14 cellular contexts compared by ENCODE assay signal in genomic region chr12:117042171-117042809, GRCh38. TPM values are rescaled to one million over a fixed set of nuclear protein-coding genes. Genes with fewer than 3 reads are reported as not detected.
A peak's percentile ranks its signal among the peaks of the same experiment; 100 is the strongest.
DNase-seq lines count a peak whose midpoint lies in the region; ATAC-seq and TF ChIP-seq lines count a peak whose summit lies in the region.
"Had no signal": no experiment of that assay in that cellular context is flagged by ENCODE, and none has a peak within 500 bp of the region (broad histone marks: within the 10 kb centered on the region; RNA-seq: fewer than 3 reads in every experiment).

No MANE protein-coding gene starts in this region.

- H3K36me3 Mint-ChIP-seq in naive thymus-derived CD4-positive, alpha-beta T cell: no peaks in the 10 kb centered on the region
- H3K36me3 Mint-ChIP-seq: mesothelial cell of epicardium had no signal

- no peaks in the 10 kb centered on the region for H3K9me2 ChIP-seq in SK-N-SH

- H3K9me3 ChIP-seq in MG63 (no peaks in the 10 kb centered on the region), SK-N-SH (no peaks in the 10 kb centered on the region)
- H3K9me3 ChIP-seq in naive thymus-derived CD4-positive, alpha-beta T cell (ENCODE audit: control insufficient read depth in 2 of 3, low read length in 3 of 3): no peaks in the 10 kb centered on the region

- H3K27me3 ChIP-seq in MG63 (no peaks in the 10 kb centered on the region), SK-N-SH (ENCODE audit: insufficient read depth) (no peaks in the 10 kb centered on the region)
- H3K27me3 ChIP-seq in naive thymus-derived CD4-positive, alpha-beta T cell (ENCODE audit: control insufficient read depth in 2 of 2, insufficient read depth in 2 of 2, low read length in 2 of 2): no peaks in the 10 kb centered on the region

- H3K9me3 Mint-ChIP-seq in naive thymus-derived CD4-positive, alpha-beta T cell: peaks cover 0 to 1% (median 0%) of the 10 kb centered on the region in 11 donors
- H3K9me3 Mint-ChIP-seq: activated naive CD8-positive, alpha-beta T cell treated with anti-CD3 and anti-CD28 coated beads, Interleukin-2, amount 10 ng/mL, durations not matched to agents 7 days and 5 days; dendritic cell treated with granulocyte-macrophage colony-stimulating factor and Interleukin-4, amounts not matched to agents 40 ng/mL and 50 ng/mL, for 4 days; mesothelial cell of epicardium had no signal

- H3K9ac ChIP-seq in SK-N-SH: no peak overlapping the region

- no peak for TF ChIP-seq RAD21 in SK-N-SH (IDR thresholded peaks at IDR 0.05; ENCODE audit: low read length)

- 91% methylated on average over 16 of the region's 21 CpGs for WGBS in SK-N-SH (ENCODE audit: low lambda C conversion rate)

- H3K4me1 Mint-ChIP-seq in naive thymus-derived CD4-positive, alpha-beta T cell: peaks cover 0 to 2% (median 0%) of the 10 kb centered on the region in 7 donors

- no peaks in the 10 kb centered on the region for H3F3A ChIP-seq in SK-N-SH (replicated peaks; ENCODE audit: insufficient read depth)

- POLR2A ChIA-PET in naive thymus-derived CD4-positive, alpha-beta T cell (lab: Charles Lee): no interaction called here
- POLR2A ChIA-PET in SK-N-SH (lab: Yijun Ruan, JAX): no interaction called here

- CTCF ChIA-PET in naive thymus-derived CD4-positive, alpha-beta T cell (lab: Charles Lee): no interaction called here
- CTCF ChIA-PET in SK-N-SH (lab: Yijun Ruan, JAX): interaction anchor here (1.4 kb wide), 1 partner anchor 808 kb away, joined by 3 read pairs; no protein-coding TSS in a partner anchor

- no peaks in the 10 kb centered on the region for H3K4me1 ChIP-seq in naive thymus-derived CD4-positive, alpha-beta T cell (ENCODE audit: control insufficient read depth in 2 of 2, insufficient read depth in 2 of 2, low read length in 2 of 2)
- peaks cover 0 to 13% of the 10 kb centered on the region in 2 experiments; a peak in 1 of 4 replicates for H3K4me1 ChIP-seq in SK-N-SH (ENCODE audit: control insufficient read depth in 1 of 2, insufficient read depth in 2 of 2, low read depth in 1 of 2, low read length in 1 of 2)

- intact Hi-C loops in naive thymus-derived CD4-positive, alpha-beta T cell (cut with micrococcal nuclease): no loop called here

- TF ChIP-seq CTCF in fibroblast of the aortic adventitia (IDR thresholded peaks at IDR 0.05; ENCODE audit: insufficient read depth, low read length): no peak
- TF ChIP-seq CTCF in SK-N-SH (IDR thresholded peaks at IDR 0.05): no peak

- H3K79me2 ChIP-seq in SK-N-SH (ENCODE audit: insufficient read depth): no peaks in the 10 kb centered on the region

- no peak overlapping the region for H3K4me3 Mint-ChIP-seq in naive thymus-derived CD4-positive, alpha-beta T cell
- H3K4me3 Mint-ChIP-seq: activated naive CD8-positive, alpha-beta T cell treated with anti-CD3 and anti-CD28 coated beads, Interleukin-2, amount 10 ng/mL, durations not matched to agents 7 days and 5 days; dendritic cell treated with granulocyte-macrophage colony-stimulating factor and Interleukin-4, amounts not matched to agents 40 ng/mL and 50 ng/mL, for 4 days; mesothelial cell of epicardium had no signal

- DNase-seq in CMK (ENCODE audit: low read depth) (peak; percentile 99), MG63 (peak; percentile 20), fibroblast of the aortic adventitia (ENCODE audit: low read depth) (peak; percentile 35), KG1 (lab: John Stamatoyannopoulos, UW) (no peak), SK-N-SH (no peak)
- DNase-seq in naive thymus-derived CD4-positive, alpha-beta T cell: no peak
- no peak for DNase-seq in activated CD8-positive, alpha-beta memory T cell treated with anti-CD3 and anti-CD28 coated beads, Interleukin-2, amount 50 U/mL, for 4 hours
- DNase-seq: activated naive CD8-positive, alpha-beta T cell treated with anti-CD3 and anti-CD28 coated beads, Interleukin-2, amount 10 ng/mL, durations not matched to agents 7 days and 5 days; NCI-H187 treated with DMSO at 0.1 percent for 48 hours; NK-92 treated with Interleukin-12 subunit alpha and Interleukin-12 subunit beta, amount 100 ng/mL, for 24 hours had no signal

- H3K36me3 ChIP-seq in MG63: no peaks in the 10 kb centered on the region
- H3K36me3 ChIP-seq in naive thymus-derived CD4-positive, alpha-beta T cell (ENCODE audit: control insufficient read depth in 2 of 3, insufficient read depth in 3 of 3, low read length in 3 of 3): no peaks in the 10 kb centered on the region
- no peaks in the 10 kb centered on the region for H3K36me3 ChIP-seq in SK-N-SH (replicated peaks in 1 of 2; ENCODE audit: control insufficient read depth in 1 of 2, insufficient read depth in 2 of 2, low read length in 1 of 2)

- no peak overlapping the region for H3K4me3 ChIP-seq in MG63
- no peak overlapping the region for H3K4me3 ChIP-seq in fibroblast of the aortic adventitia (ENCODE audit: low read depth, low read length)
- H3K4me3 ChIP-seq in naive thymus-derived CD4-positive, alpha-beta T cell (ENCODE audit: low read length): no peak overlapping the region
- no peak overlapping the region for H3K4me3 ChIP-seq in SK-N-SH (ENCODE audit: low read depth in 2 of 2, low read length in 1 of 2)

- H3K27ac ChIP-seq in naive thymus-derived CD4-positive, alpha-beta T cell (ENCODE audit: low read depth, low read length): no peak overlapping the region
- no peak overlapping the region for H3K27ac ChIP-seq in SK-N-SH (ENCODE audit: low read depth in 2 of 2, low read length in 1 of 2)
- H3K27ac ChIP-seq: C4-2B had no signal

- no peaks in the 10 kb centered on the region for H4K20me1 ChIP-seq in SK-N-SH (ENCODE audit: insufficient read depth)

- H3K27ac Mint-ChIP-seq in naive thymus-derived CD4-positive, alpha-beta T cell: no peak overlapping the region
- H3K27ac Mint-ChIP-seq: activated naive CD8-positive, alpha-beta T cell treated with anti-CD3 and anti-CD28 coated beads, Interleukin-2, amount 10 ng/mL, durations not matched to agents 7 days and 5 days; dendritic cell treated with granulocyte-macrophage colony-stimulating factor and Interleukin-4, amounts not matched to agents 40 ng/mL and 50 ng/mL, for 4 days had no signal

- peak; percentile 47 for ATAC-seq in naive thymus-derived CD4-positive, alpha-beta T cell
- no peak for ATAC-seq in HG03565 (IDR thresholded peaks at IDR 0.05; ENCODE audit: unreplicated experiment)

- peaks cover 0 to 3% (median 0%) of the 10 kb centered on the region in 5 donors for H3K27me3 Mint-ChIP-seq in naive thymus-derived CD4-positive, alpha-beta T cell
- H3K27me3 Mint-ChIP-seq: activated naive CD8-positive, alpha-beta T cell treated with anti-CD3 and anti-CD28 coated beads, Interleukin-2, amount 10 ng/mL, durations not matched to agents 7 days and 5 days; dendritic cell treated with granulocyte-macrophage colony-stimulating factor and Interleukin-4, amounts not matched to agents 40 ng/mL and 50 ng/mL, for 4 days had no signal

- no peak overlapping the region for H2AFZ ChIP-seq in SK-N-SH (ENCODE audit: low read depth)

- no peak for TF ChIP-seq EP300 in SK-N-SH (IDR thresholded peaks at IDR 0.05; ENCODE audit: borderline replicate concordance in 1 of 2, low read depth in 1 of 2, low read length in 1 of 2)

- H3K4me2 ChIP-seq in SK-N-SH: no peak overlapping the region

TF ChIP-seq in SK-N-SH, 30 proteins besides CTCF, POLR2A, EP300 and RAD21:
- TF ChIP-seq MEF2A (IDR thresholded peaks at IDR 0.05; ENCODE audit: borderline replicate concordance, low read depth) (no peak), CHD2 (IDR thresholded peaks at IDR 0.05; ENCODE audit: low read length, partially characterized antibody) (no peak), USF1 (IDR thresholded peaks at IDR 0.05; ENCODE audit: borderline replicate concordance, low read depth) (no peak), GABPA (IDR thresholded peaks at IDR 0.05; ENCODE audit: low read depth) (no peak), RFX5 (IDR thresholded peaks at IDR 0.05; ENCODE audit: low read length) (no peak), MAX (IDR thresholded peaks at IDR 0.05; ENCODE audit: low read depth) (no peak)

RNA-seq across cellular contexts. Expression of gene TESC, which starts 56.9 kb away (rescaled TPM):
- 0.16 TPM in 1 of 2 replicates, not detected in the other for total RNA-seq in MG63 (2014; rRNA removed; shearing (Covaris generic); ENCODE audit: low replicate concordance)
- not detected in 2 replicates for total RNA-seq in fibroblast of the aortic adventitia (ENCODE audit: low replicate concordance)
- 10 to 100 TPM in 2 of 5 experiments, 1 to 10 TPM in 1, not detected in 2; 4.6 to 41.1 (median 25.8) TPM for total RNA-seq in naive thymus-derived CD4-positive, alpha-beta T cell
- 1 to 10 TPM in 1 of 2 donors, under 1 TPM in 1; 0.82 to 3.5 TPM for polyA plus RNA-seq in naive thymus-derived CD4-positive, alpha-beta T cell
- 0.19 and 0.39 TPM in 2 replicates for polyA plus RNA-seq in SK-N-SH (2012; rRNA removed)
- 0.19 and 0.28 TPM in 2 replicates for polyA plus RNA-seq in SK-N-SH (2012; cell fraction: cytosol; rRNA removed)
- 0.13 and 0.18 TPM in 2 replicates for polyA plus RNA-seq in SK-N-SH (2012; cell fraction: nucleus; rRNA removed)
- total RNA-seq: mesothelial cell of epicardium had no signal

Comparison
In these comparisons a context has a peak if more than half of its experiments do, and no peak if none do; other contexts are left out.
1. DNase-seq: peak in CMK (single experiment), MG63 (single experiment) and fibroblast of the aortic adventitia (single experiment); none in naive thymus-derived CD4-positive, alpha-beta T cell (0 of 9), KG1 (single experiment), SK-N-SH (single experiment) and activated CD8-positive, alpha-beta memory T cell treated with anti-CD3 and anti-CD28 coated beads, Interleukin-2, amount 50 U/mL, for 4 hours (single experiment).